ENCODE assay signal across 14 cellular contexts in the genomic region with DNA sequence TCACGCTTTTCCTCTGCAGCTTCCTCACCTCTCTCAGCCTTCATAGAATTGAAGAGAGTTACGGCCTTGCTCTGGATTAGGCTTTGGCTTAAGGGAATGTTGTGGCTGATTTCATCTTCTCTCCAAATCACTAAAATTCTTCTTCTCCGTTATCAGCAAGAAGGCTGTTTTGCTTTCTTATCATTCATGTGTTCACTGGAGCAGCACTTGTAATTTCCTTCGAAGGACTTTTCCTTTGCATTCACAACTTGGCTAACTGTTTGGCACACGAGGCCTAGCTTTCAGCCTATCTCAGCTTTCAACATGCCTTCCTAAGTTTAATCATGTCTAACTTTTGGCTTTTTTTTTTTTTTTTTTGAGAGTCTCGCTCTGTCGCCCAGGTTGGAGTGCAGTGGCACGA. TPM values are rescaled to one million over a fixed set of nuclear protein-coding genes. Genes with fewer than 3 reads are reported as not detected.
A peak's percentile ranks its signal among the peaks of the same experiment; 100 is the strongest.
DNase-seq lines count a peak whose midpoint lies in the region; ATAC-seq, FAIRE-seq and TF ChIP-seq lines count a peak whose summit lies in the region.
"Not testable (repeated sequence)": the region's sequence is repeated elsewhere in the genome, so short reads cannot be mapped to it uniquely, and the experiment has no call there.
"Had no signal": no experiment of that assay in that cellular context is flagged by ENCODE, and none has a peak within 500 bp of the region (broad histone marks: within the 10 kb centered on the region; RNA-seq: fewer than 3 reads in every experiment).

No MANE protein-coding gene starts in this region.

- not testable (repeated sequence) for H3K27ac ChIP-seq in HCT116 (ENCODE audit: low read depth, low read length); astrocyte (ENCODE audit: low read depth, low read length)
- H3K27ac ChIP-seq in VCaP (peak overlapping the region; percentile 2; the same call in 1 of the 2 replicates), epithelial cell of prostate (peak overlapping the region; percentile 7)

- not testable (repeated sequence) for ATAC-seq in HCT116

- H3K9me3 Mint-ChIP-seq in astrocyte (ENCODE audit: unreplicated experiment) = not testable (repeated sequence)

- not testable (repeated sequence) for H3K4me1 Mint-ChIP-seq in astrocyte (ENCODE audit: low read depth, unreplicated experiment)

- not testable (repeated sequence) for H3K9ac ChIP-seq in HCT116 (ENCODE audit: low read length); astrocyte (ENCODE audit: low read length)

- not testable (repeated sequence) for H3K4me3 Mint-ChIP-seq in astrocyte (ENCODE audit: unreplicated experiment)

- FAIRE-seq in astrocyte (lab: Jason Lieb, UNC) = not testable (repeated sequence)

- not testable (repeated sequence) for H3K36me3 Mint-ChIP-seq in astrocyte (ENCODE audit: low read depth, unreplicated experiment)

- TF ChIP-seq RAD21 in HCT116 (IDR thresholded peaks at IDR 0.05; ENCODE audit: low read depth) = not testable (repeated sequence)

- TF ChIP-seq CTCF in HCT116 (IDR thresholded peaks at IDR 0.05 in 2 of 3, conservative IDR thresholded peaks at IDR 0.05 in 1 of 3; ENCODE audit: borderline replicate concordance in 1 of 3, insufficient read depth in 1 of 3, low read depth in 2 of 3, low read length in 2 of 3); VCaP (conservative IDR thresholded peaks at IDR 0.05); astrocyte (IDR thresholded peaks at IDR 0.05; ENCODE audit: insufficient read depth, low read depth, low read length): not testable (repeated sequence)

- H3K4me1 ChIP-seq in HCT116 (ENCODE audit: control insufficient read depth in 1 of 2, insufficient read depth in 2 of 2, low read length in 2 of 2) = peaks cover 17 to 61% of the 10 kb centered on the region in 2 experiments
- H3K4me1 ChIP-seq in astrocyte (ENCODE audit: insufficient read depth, low read length) = not testable (repeated sequence)

- TF ChIP-seq POLR2A in HCT116 (IDR thresholded peaks at IDR 0.05; ENCODE audit: borderline replicate concordance, extremely low read depth, insufficient read depth, insufficient read length) = not testable (repeated sequence)

- peak overlapping the region; percentile 28; the same call in 1 of the 2 replicates for H3K4me2 ChIP-seq in HCT116 (ENCODE audit: low read length)
- H3K4me2 ChIP-seq in astrocyte (ENCODE audit: low read length) = not testable (repeated sequence)

- CTCF ChIA-PET in HCT116 (lab: Charles Lee) = not testable (repeated sequence)

- not testable (repeated sequence) for BruUV-seq in HCT116 (replicated peaks; lab: Mats Ljungman, UMichigan)

- not testable (repeated sequence) for H2AFZ ChIP-seq in HCT116 (ENCODE audit: low read depth, low read length, poor library complexity, severe bottlenecking); astrocyte (ENCODE audit: low read depth, low read length)

- DNase-seq in DMS79 (lab: John Stamatoyannopoulos, UW) (peak; percentile 43), astrocyte (ENCODE audit: low read depth) (peak; percentile 54)
- DNase-seq in HCT116 (ENCODE audit: low read depth, low spot score); epithelial cell of prostate (ENCODE audit: low read depth, low spot score): not testable (repeated sequence)

- POLR2A ChIA-PET in HCT116 (lab: Charles Lee) = interaction anchor here (1.0 kb wide), 1 partner anchor 9 kb away, joined by 3 read pairs; no protein-coding TSS in a partner anchor

- H3K4me3 ChIP-seq in HCT116 (replicated peaks in 1 of 2; ENCODE audit: low read depth in 1 of 2, low read length in 2 of 2); astrocyte (ENCODE audit: insufficient read depth, low read depth, low read length): not testable (repeated sequence)

- not testable (repeated sequence) for H3K36me3 ChIP-seq in HCT116 (ENCODE audit: control insufficient read depth in 1 of 2, insufficient read depth in 2 of 2, low read length in 2 of 2); astrocyte (ENCODE audit: insufficient read depth, low read length)

- intact Hi-C loops in HCT116 (cut with micrococcal nuclease) = not testable (repeated sequence)

- not testable (repeated sequence) for H3K27ac Mint-ChIP-seq in astrocyte (ENCODE audit: unreplicated experiment)

- not testable (repeated sequence) for H4K20me1 ChIP-seq in HCT116 (ENCODE audit: insufficient read depth)
- peaks cover 34% of the 10 kb centered on the region for H4K20me1 ChIP-seq in astrocyte (ENCODE audit: insufficient read depth, low read length)

- peaks cover 79% of the 10 kb centered on the region for H3K79me2 ChIP-seq in HCT116 (ENCODE audit: insufficient read depth, low read length)
- peaks cover 48% of the 10 kb centered on the region for H3K79me2 ChIP-seq in astrocyte (ENCODE audit: insufficient read depth, low read length)

- H3K27me3 Mint-ChIP-seq in astrocyte (ENCODE audit: low read depth, unreplicated experiment) = not testable (repeated sequence)

- not testable (repeated sequence) for H3K27me3 ChIP-seq in HCT116 (ENCODE audit: insufficient read depth, low read length); astrocyte (ENCODE audit: insufficient read depth, low read length)

- H3K9me3 ChIP-seq in HCT116 (ENCODE audit: control insufficient read depth in 1 of 2, insufficient read depth in 1 of 2, low read depth in 1 of 2, low read length in 2 of 2); astrocyte (ENCODE audit: insufficient read depth, low read depth, low read length): not testable (repeated sequence)

- RAD21 ChIA-PET in HCT116 (lab: Charles Lee; ENCODE audit: low non-redundant PET in 1 of 2, low total read pairs in 2 of 2, uncharacterized antibody in 2 of 2, unreplicated experiment in 2 of 2) = not testable (repeated sequence)

- not testable (repeated sequence) for H3K9me2 ChIP-seq in HCT116 (ENCODE audit: insufficient read depth)

RNA-seq across cellular contexts. Expression of gene ACOT7, which starts 21.4 kb away (rescaled TPM):
- total RNA-seq in HCT116 (2021; ENCODE audit: unreplicated experiment) = 162 TPM
- polyA plus RNA-seq in HCT116 (2012) = 206 TPM in 2 replicates
- 75.6 and 91.1 TPM in 2 replicates for total RNA-seq in astrocyte

RNA-seq across cellular contexts. Expression of gene HES2, which starts 47.5 kb away (rescaled TPM):
- 8.4 TPM for total RNA-seq in HCT116 (2021; ENCODE audit: unreplicated experiment)
- 7.9 and 9.6 TPM in 2 replicates for polyA plus RNA-seq in HCT116 (2012)
- total RNA-seq in astrocyte = 0.94 and 3.0 TPM in 2 replicates
- total RNA-seq: A673; CD4-positive, alpha-beta T cell; GM23248; H4 had no signal
- polyA plus RNA-seq: BJ; CD14-positive monocyte; CD8-positive, alpha-beta memory T cell; GM23248 had no signal

RNA-seq across cellular contexts. Expression of gene ESPN, which starts 52.4 kb away (rescaled TPM):
- total RNA-seq in HCT116 (2021; ENCODE audit: unreplicated experiment) = 114 TPM
- 112 and 113 TPM in 2 replicates for polyA plus RNA-seq in HCT116 (2012)
- total RNA-seq in astrocyte = 0.66 and 0.96 TPM in 2 replicates
- total RNA-seq: A172, A673, GM23248, H4, HFFc6 had no signal
- polyA plus RNA-seq: BJ, CD14-positive monocyte, GM23248 had no signal

Comparison
In these comparisons a context has a peak if more than half of its experiments do, and no peak if none do; other contexts are left out.
1. RNA of gene ESPN, which starts 52.4 kb away (total RNA-seq): 114 TPM in HCT116 (single experiment); 0.66 to 0.96 TPM in astrocyte; every median in the first group is over 10 times any median in the second.